ENCODE assay signal across 8 cellular contexts in genomic region chr19:19361075-19361594, GRCh38. TPM values are rescaled to one million over a fixed set of nuclear protein-coding genes. Genes with fewer than 3 reads are reported as not detected.
DNase-seq lines count a peak whose midpoint lies in the region; ATAC-seq and TF ChIP-seq lines count a peak whose summit lies in the region.

No MANE protein-coding gene starts in this region.

- peaks cover 24% of the 10 kb centered on the region for H3K4me1 Mint-ChIP-seq in activated CD4-positive, alpha-beta T cell treated with anti-CD3 and anti-CD28 coated beads, Interleukin-2, amount 10 ng/mL, durations not matched to agents 24 days and 14 days

- intact Hi-C loops in activated CD4-positive, alpha-beta T cell treated with anti-CD3 and anti-CD28 coated beads, Interleukin-2, amount 10 ng/mL, durations not matched to agents 24 days and 14 days (cut with micrococcal nuclease) = loop anchor here (5.0 kb wide), 1 partner anchor 214 kb away; no protein-coding TSS in a partner anchor
- intact Hi-C loops in lower leg skin (cut with DNase I; ENCODE audit: low total_unique reads) = no loop called here

- no peaks in the 10 kb centered on the region for H3K9me3 Mint-ChIP-seq in activated CD4-positive, alpha-beta T cell treated with anti-CD3 and anti-CD28 coated beads, Interleukin-2, amount 10 ng/mL, durations not matched to agents 24 days and 14 days

- ATAC-seq in HG03378 (IDR thresholded peaks at IDR 0.05; ENCODE audit: unreplicated experiment) = peak; percentile 68

- DNase-seq in NK-92 treated with Interleukin-12 subunit alpha and Interleukin-12 subunit beta, amount 100 ng/mL, for 24 hours (lab: John Stamatoyannopoulos, UW) = peak; percentile 7
- DNase-seq in NK-92 (lab: John Stamatoyannopoulos, UW; ENCODE audit: unreplicated experiment) (no peak), NCI-H524 treated with DMSO at 0.1 percent for 48 hours (lab: John Stamatoyannopoulos, UW) (peak; percentile 67), coronary artery (ENCODE audit: low spot score) (peak; percentile 84), lower leg skin (ENCODE audit: low spot score in 2 of 2) (peak; percentile 79 to 96)
- DNase-seq in activated CD4-positive, alpha-beta T cell treated with anti-CD3 and anti-CD28 coated beads, Interleukin-2, amount 10 ng/mL, durations not matched to agents 24 days and 14 days = peak; percentile 91
- peak; percentile 38 to 48 (median 38) for DNase-seq in stimulated activated CD4-positive, alpha-beta T cell treated with anti-CD3 and anti-CD28 coated beads, TNF-alpha, amount 100 ng/mL, for 4 hours (ENCODE audit: low read depth in 3 of 3)

- H3K4me3 Mint-ChIP-seq in activated CD4-positive, alpha-beta T cell treated with anti-CD3 and anti-CD28 coated beads, Interleukin-2, amount 10 ng/mL, durations not matched to agents 24 days and 14 days = no peak overlapping the region

- peak overlapping the region in 1 of 2 donors; percentile 20 for H3K27ac ChIP-seq in coronary artery

- WGBS in lower leg skin, 2 donors = 5 to 9% methylated on average over 14 of the region's 14 CpGs

- no peaks in the 10 kb centered on the region for H3K27me3 Mint-ChIP-seq in activated CD4-positive, alpha-beta T cell treated with anti-CD3 and anti-CD28 coated beads, Interleukin-2, amount 10 ng/mL, durations not matched to agents 24 days and 14 days

- no peak for TF ChIP-seq POLR2A in lower leg skin (IDR thresholded peaks at IDR 0.05)

- peak overlapping the region; percentile 13 for H3K4me3 ChIP-seq in coronary artery
- H3K4me3 ChIP-seq in lower leg skin (ENCODE audit: low read depth, poor library complexity, severe bottlenecking) = no peak overlapping the region

- peak overlapping the region; percentile 78 for H3K27ac Mint-ChIP-seq in activated CD4-positive, alpha-beta T cell treated with anti-CD3 and anti-CD28 coated beads, Interleukin-2, amount 10 ng/mL, durations not matched to agents 24 days and 14 days

- peaks cover 8% of the 10 kb centered on the region for H3K36me3 Mint-ChIP-seq in activated CD4-positive, alpha-beta T cell treated with anti-CD3 and anti-CD28 coated beads, Interleukin-2, amount 10 ng/mL, durations not matched to agents 24 days and 14 days (ENCODE audit: low read depth)

- TF ChIP-seq CTCF in coronary artery (IDR thresholded peaks at IDR 0.05) (peak; percentile 78), lower leg skin (IDR thresholded peaks at IDR 0.05) (peak in 1 of 3 donors; percentile 55)

RNA-seq across cellular contexts. Expression of gene MAU2, which starts 40.5 kb away (rescaled TPM):
- total RNA-seq in activated CD4-positive, alpha-beta T cell treated with anti-CD3 and anti-CD28 coated beads, Interleukin-2, amount 10 ng/mL, durations not matched to agents 24 days and 14 days = 61.8 and 73.0 TPM in 2 replicates
- 100 to 1,000 TPM in 1 of 4 donors, 10 to 100 TPM in 3; 57.5 to 100 (median 69.8) TPM for total RNA-seq in lower leg skin

RNA-seq across cellular contexts. Expression of gene SUGP1, which starts 40.8 kb away (rescaled TPM):
- 71.2 and 72.0 TPM in 2 replicates for total RNA-seq in activated CD4-positive, alpha-beta T cell treated with anti-CD3 and anti-CD28 coated beads, Interleukin-2, amount 10 ng/mL, durations not matched to agents 24 days and 14 days
- total RNA-seq in lower leg skin = 10 to 100 TPM; 16.1 to 40.2 (median 39.0) TPM

RNA-seq across cellular contexts. Expression of gene GATAD2A, which starts 44.3 kb away (rescaled TPM):
- total RNA-seq in activated CD4-positive, alpha-beta T cell treated with anti-CD3 and anti-CD28 coated beads, Interleukin-2, amount 10 ng/mL, durations not matched to agents 24 days and 14 days = 134 and 135 TPM in 2 replicates
- total RNA-seq in lower leg skin = 100 to 1,000 TPM in 1 of 4 donors, 10 to 100 TPM in 3; 73.8 to 128 (median 87.7) TPM
